In genomic region chr21:14057313-14057712, GRCh38 we compare ENCODE assay signal across 1 cellular context.
TF ChIP-seq lines count a peak whose summit lies in the region.

No MANE protein-coding gene starts in this region.

TF ChIP-seq in WTC11, 78 proteins besides CTCF, POLR2A, EP300 and RAD21 (continued from another document):
- TF ChIP-seq, protein P1, sequence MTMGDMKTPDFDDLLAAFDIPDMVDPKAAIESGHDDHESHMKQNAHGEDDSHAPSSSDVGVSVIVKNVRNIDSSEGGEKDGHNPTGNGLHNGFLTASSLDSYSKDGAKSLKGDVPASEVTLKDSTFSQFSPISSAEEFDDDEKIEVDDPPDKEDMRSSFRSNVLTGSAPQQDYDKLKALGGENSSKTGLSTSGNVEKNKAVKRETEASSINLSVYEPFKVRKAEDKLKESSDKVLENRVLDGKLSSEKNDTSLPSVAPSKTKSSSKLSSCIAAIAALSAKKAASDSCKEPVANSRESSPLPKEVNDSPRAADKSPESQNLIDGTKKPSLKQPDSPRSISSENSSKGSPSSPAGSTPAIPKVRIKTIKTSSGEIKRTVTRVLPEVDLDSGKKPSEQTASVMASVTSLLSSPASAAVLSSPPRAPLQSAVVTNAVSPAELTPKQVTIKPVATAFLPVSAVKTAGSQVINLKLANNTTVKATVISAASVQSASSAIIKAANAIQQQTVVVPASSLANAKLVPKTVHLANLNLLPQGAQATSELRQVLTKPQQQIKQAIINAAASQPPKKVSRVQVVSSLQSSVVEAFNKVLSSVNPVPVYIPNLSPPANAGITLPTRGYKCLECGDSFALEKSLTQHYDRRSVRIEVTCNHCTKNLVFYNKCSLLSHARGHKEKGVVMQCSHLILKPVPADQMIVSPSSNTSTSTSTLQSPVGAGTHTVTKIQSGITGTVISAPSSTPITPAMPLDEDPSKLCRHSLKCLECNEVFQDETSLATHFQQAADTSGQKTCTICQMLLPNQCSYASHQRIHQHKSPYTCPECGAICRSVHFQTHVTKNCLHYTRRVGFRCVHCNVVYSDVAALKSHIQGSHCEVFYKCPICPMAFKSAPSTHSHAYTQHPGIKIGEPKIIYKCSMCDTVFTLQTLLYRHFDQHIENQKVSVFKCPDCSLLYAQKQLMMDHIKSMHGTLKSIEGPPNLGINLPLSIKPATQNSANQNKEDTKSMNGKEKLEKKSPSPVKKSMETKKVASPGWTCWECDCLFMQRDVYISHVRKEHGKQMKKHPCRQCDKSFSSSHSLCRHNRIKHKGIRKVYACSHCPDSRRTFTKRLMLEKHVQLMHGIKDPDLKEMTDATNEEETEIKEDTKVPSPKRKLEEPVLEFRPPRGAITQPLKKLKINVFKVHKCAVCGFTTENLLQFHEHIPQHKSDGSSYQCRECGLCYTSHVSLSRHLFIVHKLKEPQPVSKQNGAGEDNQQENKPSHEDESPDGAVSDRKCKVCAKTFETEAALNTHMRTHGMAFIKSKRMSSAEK (CRISPR knock-in tag; IDR thresholded peaks at IDR 0.05; ENCODE audit: borderline replicate concordance), result no peak
- TF ChIP-seq HMGA2 (CRISPR knock-in tag; IDR thresholded peaks at IDR 0.05) (no peak), NFATC4 (CRISPR knock-in tag; IDR thresholded peaks at IDR 0.05) (no peak), IRF1 (CRISPR knock-in tag; IDR thresholded peaks at IDR 0.05) (no peak), ZNF281 (CRISPR knock-in tag; IDR thresholded peaks at IDR 0.05) (no peak), PRDM15 (CRISPR knock-in tag; IDR thresholded peaks at IDR 0.05) (no peak), ETV6 (CRISPR knock-in tag; IDR thresholded peaks at IDR 0.05) (no peak)
TF ChIP-seq in WTC11: peak in this region for 0.
